In the genomic region with DNA sequence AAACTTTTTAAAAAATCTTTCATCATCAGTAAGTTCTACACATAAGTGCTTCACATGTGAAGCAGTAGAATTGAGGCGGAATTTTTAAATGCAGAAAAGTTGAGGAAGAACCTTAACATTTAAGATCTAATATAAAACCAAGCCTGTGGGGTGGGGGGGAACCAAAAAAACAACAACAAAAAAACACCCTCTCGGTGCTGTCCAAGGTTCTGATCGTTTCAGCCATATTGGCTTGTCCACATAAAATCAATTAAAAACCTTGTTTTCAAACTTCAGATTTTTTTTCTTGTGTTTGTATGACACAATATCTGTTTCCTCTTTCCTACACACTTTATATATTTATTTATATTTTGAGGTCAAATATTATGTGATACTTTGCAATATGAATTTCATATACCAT, we compare ENCODE assay signal across 3 cellular contexts.
TF ChIP-seq lines count a peak whose summit lies in the region.

No MANE protein-coding gene starts in this region.

TF ChIP-seq in GM23338, 12 proteins besides CTCF, POLR2A, EP300 and RAD21 (continued from another document):
- TF ChIP-seq, protein P1, sequence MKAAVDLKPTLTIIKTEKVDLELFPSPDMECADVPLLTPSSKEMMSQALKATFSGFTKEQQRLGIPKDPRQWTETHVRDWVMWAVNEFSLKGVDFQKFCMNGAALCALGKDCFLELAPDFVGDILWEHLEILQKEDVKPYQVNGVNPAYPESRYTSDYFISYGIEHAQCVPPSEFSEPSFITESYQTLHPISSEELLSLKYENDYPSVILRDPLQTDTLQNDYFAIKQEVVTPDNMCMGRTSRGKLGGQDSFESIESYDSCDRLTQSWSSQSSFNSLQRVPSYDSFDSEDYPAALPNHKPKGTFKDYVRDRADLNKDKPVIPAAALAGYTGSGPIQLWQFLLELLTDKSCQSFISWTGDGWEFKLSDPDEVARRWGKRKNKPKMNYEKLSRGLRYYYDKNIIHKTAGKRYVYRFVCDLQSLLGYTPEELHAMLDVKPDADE (IDR thresholded peaks at IDR 0.05) = no peak
- TF ChIP-seq JUNB (IDR thresholded peaks at IDR 0.05; ENCODE audit: unreplicated experiment) (no peak), CREB1 (CRISPR knock-in tag; IDR thresholded peaks at IDR 0.05; ENCODE audit: low read depth) (no peak)
- TF ChIP-seq, protein P2, sequence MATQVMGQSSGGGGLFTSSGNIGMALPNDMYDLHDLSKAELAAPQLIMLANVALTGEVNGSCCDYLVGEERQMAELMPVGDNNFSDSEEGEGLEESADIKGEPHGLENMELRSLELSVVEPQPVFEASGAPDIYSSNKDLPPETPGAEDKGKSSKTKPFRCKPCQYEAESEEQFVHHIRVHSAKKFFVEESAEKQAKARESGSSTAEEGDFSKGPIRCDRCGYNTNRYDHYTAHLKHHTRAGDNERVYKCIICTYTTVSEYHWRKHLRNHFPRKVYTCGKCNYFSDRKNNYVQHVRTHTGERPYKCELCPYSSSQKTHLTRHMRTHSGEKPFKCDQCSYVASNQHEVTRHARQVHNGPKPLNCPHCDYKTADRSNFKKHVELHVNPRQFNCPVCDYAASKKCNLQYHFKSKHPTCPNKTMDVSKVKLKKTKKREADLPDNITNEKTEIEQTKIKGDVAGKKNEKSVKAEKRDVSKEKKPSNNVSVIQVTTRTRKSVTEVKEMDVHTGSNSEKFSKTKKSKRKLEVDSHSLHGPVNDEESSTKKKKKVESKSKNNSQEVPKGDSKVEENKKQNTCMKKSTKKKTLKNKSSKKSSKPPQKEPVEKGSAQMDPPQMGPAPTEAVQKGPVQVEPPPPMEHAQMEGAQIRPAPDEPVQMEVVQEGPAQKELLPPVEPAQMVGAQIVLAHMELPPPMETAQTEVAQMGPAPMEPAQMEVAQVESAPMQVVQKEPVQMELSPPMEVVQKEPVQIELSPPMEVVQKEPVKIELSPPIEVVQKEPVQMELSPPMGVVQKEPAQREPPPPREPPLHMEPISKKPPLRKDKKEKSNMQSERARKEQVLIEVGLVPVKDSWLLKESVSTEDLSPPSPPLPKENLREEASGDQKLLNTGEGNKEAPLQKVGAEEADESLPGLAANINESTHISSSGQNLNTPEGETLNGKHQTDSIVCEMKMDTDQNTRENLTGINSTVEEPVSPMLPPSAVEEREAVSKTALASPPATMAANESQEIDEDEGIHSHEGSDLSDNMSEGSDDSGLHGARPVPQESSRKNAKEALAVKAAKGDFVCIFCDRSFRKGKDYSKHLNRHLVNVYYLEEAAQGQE (IDR thresholded peaks at IDR 0.05; ENCODE audit: unreplicated experiment) = peak; percentile 77

TF ChIP-seq in GM12878, 131 proteins besides CTCF, POLR2A, EP300 and RAD21:
- TF ChIP-seq, protein P3, sequence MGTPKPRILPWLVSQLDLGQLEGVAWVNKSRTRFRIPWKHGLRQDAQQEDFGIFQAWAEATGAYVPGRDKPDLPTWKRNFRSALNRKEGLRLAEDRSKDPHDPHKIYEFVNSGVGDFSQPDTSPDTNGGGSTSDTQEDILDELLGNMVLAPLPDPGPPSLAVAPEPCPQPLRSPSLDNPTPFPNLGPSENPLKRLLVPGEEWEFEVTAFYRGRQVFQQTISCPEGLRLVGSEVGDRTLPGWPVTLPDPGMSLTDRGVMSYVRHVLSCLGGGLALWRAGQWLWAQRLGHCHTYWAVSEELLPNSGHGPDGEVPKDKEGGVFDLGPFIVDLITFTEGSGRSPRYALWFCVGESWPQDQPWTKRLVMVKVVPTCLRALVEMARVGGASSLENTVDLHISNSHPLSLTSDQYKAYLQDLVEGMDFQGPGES (IDR thresholded peaks at IDR 0.05) = no peak
- peak; percentile 55; the same call in 1 of the 2 replicates for TF ChIP-seq YY1 (IDR thresholded peaks at IDR 0.05; ENCODE audit: low read depth, low read length)
- TF ChIP-seq, protein P2 (IDR thresholded peaks at IDR 0.05; ENCODE audit: low read depth, low read length) = peak; percentile 81; the same call in 1 of the 2 replicates

TF ChIP-seq in liver, 16 proteins besides CTCF, POLR2A, EP300 and RAD21 (continued from another document):
- TF ChIP-seq, protein P4, sequence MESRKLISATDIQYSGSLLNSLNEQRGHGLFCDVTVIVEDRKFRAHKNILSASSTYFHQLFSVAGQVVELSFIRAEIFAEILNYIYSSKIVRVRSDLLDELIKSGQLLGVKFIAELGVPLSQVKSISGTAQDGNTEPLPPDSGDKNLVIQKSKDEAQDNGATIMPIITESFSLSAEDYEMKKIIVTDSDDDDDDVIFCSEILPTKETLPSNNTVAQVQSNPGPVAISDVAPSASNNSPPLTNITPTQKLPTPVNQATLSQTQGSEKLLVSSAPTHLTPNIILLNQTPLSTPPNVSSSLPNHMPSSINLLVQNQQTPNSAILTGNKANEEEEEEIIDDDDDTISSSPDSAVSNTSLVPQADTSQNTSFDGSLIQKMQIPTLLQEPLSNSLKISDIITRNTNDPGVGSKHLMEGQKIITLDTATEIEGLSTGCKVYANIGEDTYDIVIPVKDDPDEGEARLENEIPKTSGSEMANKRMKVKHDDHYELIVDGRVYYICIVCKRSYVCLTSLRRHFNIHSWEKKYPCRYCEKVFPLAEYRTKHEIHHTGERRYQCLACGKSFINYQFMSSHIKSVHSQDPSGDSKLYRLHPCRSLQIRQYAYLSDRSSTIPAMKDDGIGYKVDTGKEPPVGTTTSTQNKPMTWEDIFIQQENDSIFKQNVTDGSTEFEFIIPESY (IDR thresholded peaks at IDR 0.05) = no peak
- TF ChIP-seq, protein P2 (IDR thresholded peaks at IDR 0.05) = peak; percentile 98
